8 cellular contexts compared by ENCODE assay signal in genomic region chr7:100016209-100016901, GRCh38. TPM values are rescaled to one million over a fixed set of nuclear protein-coding genes. Genes with fewer than 3 reads are reported as not detected.
DNase-seq lines count a peak whose midpoint lies in the region; ATAC-seq, FAIRE-seq and TF ChIP-seq lines count a peak whose summit lies in the region.

No MANE protein-coding gene starts in this region.

- WGBS in pancreas, 2 donors = 2 to 4% methylated on average over 12 of the region's 12 CpGs

- no peaks in the 10 kb centered on the region for H3K9me3 ChIP-seq in pancreas

- intact Hi-C loops in pancreas (cut with DNase I) = no loop called here

- H3K27ac ChIP-seq in pancreas = peak overlapping the region; percentile 98 to 100 (median 100)

- no peaks in the 10 kb centered on the region for H3K27me3 ChIP-seq in pancreas

- H3K36me3 ChIP-seq in pancreas = no peaks in the 10 kb centered on the region

- TF ChIP-seq CTCF in WI38 (IDR thresholded peaks at IDR 0.05; ENCODE audit: low read depth, low read length) (no peak), pancreas (IDR thresholded peaks at IDR 0.05) (no peak), D721Med (IDR thresholded peaks at IDR 0.05; ENCODE audit: insufficient read depth, missing control alignments) (no peak)

- DNase-seq in NCI-H1092 treated with DMSO at 0.1 percent for 48 hours (lab: John Stamatoyannopoulos, UW) (peak; percentile 17), NCI-H1092 (lab: John Stamatoyannopoulos, UW) (no peak), frontal cortex (ENCODE audit: low spot score in 2 of 2) (peak; percentile 49 to 69), pancreas (no peak), D721Med (ENCODE audit: insufficient read length, low spot score) (no peak), KG1 (lab: John Stamatoyannopoulos, UW) (no peak)

- H3K4me3 ChIP-seq in WI38 (ENCODE audit: low read depth, low read length) (peak overlapping the region; percentile 98), pancreas (peak overlapping the region; percentile 59 to 99 (median 99))

- peak; percentile 39 to 49 (median 46) for ATAC-seq in pancreas
- no peak for ATAC-seq in GM21717 (IDR thresholded peaks at IDR 0.05; ENCODE audit: unreplicated experiment)

- FAIRE-seq in frontal cortex (lab: Jason Lieb, UNC) (peak; percentile 33), pancreas (lab: Jason Lieb, UNC) (no peak), D721Med (lab: Jason Lieb, UNC) (no peak)

- peaks cover 7 to 41% (median 30%) of the 10 kb centered on the region in 3 donors for H3K4me1 ChIP-seq in pancreas

RNA-seq across cellular contexts. Expression of gene ZKSCAN1, which starts 1.0 kb away (rescaled TPM):
- total RNA-seq in frontal cortex (85.2 TPM), pancreas (10 to 100 TPM; 52.6 to 86.0 (median 68.2) TPM)
- polyA plus RNA-seq in pancreas = 10 to 100 TPM; 24.2 to 28.9 TPM

RNA-seq across cellular contexts. Expression of gene ZSCAN21, which starts 33.2 kb away (rescaled TPM):
- total RNA-seq in frontal cortex (17.9 TPM), pancreas (1 to 10 TPM; 3.8 to 9.6 (median 6.2) TPM)
- polyA plus RNA-seq in pancreas = 10 to 100 TPM in 1 of 2 donors, 1 to 10 TPM in 1; 8.3 to 11.8 TPM

RNA-seq across cellular contexts. Expression of gene AZGP1, which starts 40.5 kb away (rescaled TPM):
- total RNA-seq in frontal cortex (not detected), pancreas (100 to 1,000 TPM; 174 to 262 (median 214) TPM)
- 100 to 1,000 TPM; 362 to 686 TPM for polyA plus RNA-seq in pancreas

Comparison
In these comparisons a context has a peak if more than half of its experiments do, and no peak if none do; other contexts are left out.
1. DNase-seq: peak in NCI-H1092 treated with DMSO at 0.1 percent for 48 hours (single experiment) and frontal cortex (2 of 2); none in NCI-H1092 (single experiment), pancreas (0 of 6), D721Med (single experiment) and KG1 (single experiment).
2. RNA of gene AZGP1, which starts 40.5 kb away (total RNA-seq): 174 to 262 TPM in pancreas; not detected in frontal cortex (single experiment); every median in the first group is over 100 times any median in the second.